Comparison of ENCODE assay signal across 8 cellular contexts in the genomic region with DNA sequence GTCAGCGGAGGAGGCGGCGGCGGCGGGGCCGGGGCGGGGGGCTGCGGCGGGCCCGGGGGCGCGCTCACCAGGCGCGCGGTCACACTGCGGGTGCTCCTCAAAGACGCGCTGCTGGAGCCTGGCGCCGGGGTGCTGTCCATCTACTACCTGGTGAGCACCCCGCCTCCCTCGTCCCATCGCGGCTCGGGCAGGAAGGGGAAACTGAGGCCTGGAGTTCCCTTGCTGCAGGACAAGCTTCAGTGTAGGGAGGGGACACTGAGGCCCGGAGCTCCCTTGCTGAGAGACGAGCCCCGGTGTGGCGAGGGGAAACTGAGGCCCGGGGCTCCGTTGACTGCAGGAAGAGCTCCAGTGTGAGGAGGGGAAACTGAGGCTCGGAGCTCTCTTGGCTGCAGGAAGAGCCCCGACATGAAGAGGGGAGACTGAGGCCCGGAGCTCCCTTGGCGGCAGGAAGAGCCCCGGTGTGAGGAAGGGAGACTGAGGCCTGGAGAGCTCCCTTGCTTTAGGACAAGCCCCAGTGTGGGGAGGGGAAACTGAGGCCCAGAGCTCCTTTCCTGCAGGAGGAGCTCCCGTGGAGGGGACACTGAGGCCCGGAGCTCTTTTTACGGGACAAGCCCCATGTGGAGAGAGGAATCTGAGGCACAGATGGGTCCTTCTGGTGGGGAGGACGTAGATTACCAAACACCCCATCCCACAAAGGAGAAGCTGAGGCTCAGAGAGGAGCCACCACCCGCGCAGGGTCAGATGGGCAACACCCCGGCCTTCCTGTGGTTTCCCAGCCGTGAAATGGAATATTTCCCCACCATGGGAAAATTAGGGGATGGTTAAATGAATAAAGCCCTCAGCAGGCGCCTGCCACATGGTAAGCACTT. TPM values are rescaled to one million over a fixed set of nuclear protein-coding genes. Genes with fewer than 3 reads are reported as not detected.
DNase-seq lines count a peak whose midpoint lies in the region; ATAC-seq, FAIRE-seq and TF ChIP-seq lines count a peak whose summit lies in the region.

No MANE protein-coding gene starts in this region.

- no peaks in the 10 kb centered on the region for H3K9me3 ChIP-seq in DND-41 (ENCODE audit: insufficient read depth, low read length, severe bottlenecking)
- H3K9me3 ChIP-seq in OCI-LY3 (ENCODE audit: insufficient read depth, low read length), result no peaks in the 10 kb centered on the region
- H3K9me3 ChIP-seq in endothelial cell of umbilical vein (replicated peaks; ENCODE audit: control insufficient read depth, insufficient read depth, low read length), result no peaks in the 10 kb centered on the region
- H3K9me3 ChIP-seq in pancreas, result no peaks in the 10 kb centered on the region

- peak; percentile 35 for DNase-seq in DND-41
- DNase-seq in endothelial cell of umbilical vein (ENCODE audit: low read depth, low spot score), result no peak
- peak in 3 of 6 donors; percentile 36 to 81 (median 60) for DNase-seq in pancreas
- DNase-seq in posterior vena cava (ENCODE audit: low spot score), result no peak
- DNase-seq in NCI-H510A treated with DMSO at 0.1 percent for 48 hours (lab: John Stamatoyannopoulos, UW), result no peak
- DNase-seq in NCI-H226, result no peak

- peak overlapping the region; percentile 58 to 94 for H3K4me3 ChIP-seq in DND-41 (ENCODE audit: low read depth in 1 of 2, low read length in 2 of 2)
- H3K4me3 ChIP-seq in OCI-LY3 (ENCODE audit: low read length), result peak overlapping the region; percentile 85
- H3K4me3 ChIP-seq in endothelial cell of umbilical vein (replicated peaks in 1 of 3; ENCODE audit: insufficient read depth in 1 of 3, low read depth in 1 of 3, low read length in 3 of 3), result peak overlapping the region; percentile 51 to 84 (median 55)
- H3K4me3 ChIP-seq in pancreas, result peak overlapping the region; percentile 53 to 70 (median 65)

- TF ChIP-seq POLR2A in endothelial cell of umbilical vein (IDR thresholded peaks at IDR 0.05; ENCODE audit: low read depth, low read length), result no peak

- H3K36me3 ChIP-seq in DND-41 (ENCODE audit: insufficient read depth, low read length), result peaks cover 25% of the 10 kb centered on the region
- no peaks in the 10 kb centered on the region for H3K36me3 ChIP-seq in OCI-LY3 (replicated peaks; ENCODE audit: low read depth, low read length)
- peaks cover 2% of the 10 kb centered on the region in 2 experiments for H3K36me3 ChIP-seq in endothelial cell of umbilical vein (ENCODE audit: control insufficient read depth in 2 of 2, extremely low read depth in 1 of 2, insufficient read depth in 2 of 2, low read length in 2 of 2)
- H3K36me3 ChIP-seq in pancreas, result no peaks in the 10 kb centered on the region

- H3K4me2 ChIP-seq in DND-41 (ENCODE audit: insufficient read depth, low read length) (peak overlapping the region; percentile 99), OCI-LY3 (ENCODE audit: low read length) (peak overlapping the region; percentile 92), endothelial cell of umbilical vein (ENCODE audit: insufficient read depth, low read length) (peak overlapping the region; percentile 82)

- H2AFZ ChIP-seq in DND-41 (ENCODE audit: low read depth, low read length) (peak overlapping the region; percentile 99), OCI-LY3 (ENCODE audit: low read depth, low read length) (no peak overlapping the region), endothelial cell of umbilical vein (ENCODE audit: low read depth, low read length) (peak overlapping the region; percentile 99)

- peaks cover 9% of the 10 kb centered on the region; the same call in 1 of the 2 replicates for H4K20me1 ChIP-seq in DND-41 (ENCODE audit: insufficient read depth, low read length)
- H4K20me1 ChIP-seq in OCI-LY3 (ENCODE audit: insufficient read depth, low read length), result no peaks in the 10 kb centered on the region
- no peaks in the 10 kb centered on the region for H4K20me1 ChIP-seq in endothelial cell of umbilical vein (replicated peaks; ENCODE audit: control insufficient read depth, extremely low read depth, insufficient read depth, low read length)

- H3K27me3 ChIP-seq in DND-41 (ENCODE audit: insufficient read depth, low read length, poor library complexity) (no peaks in the 10 kb centered on the region), OCI-LY3 (ENCODE audit: low read depth, low read length) (no peaks in the 10 kb centered on the region), endothelial cell of umbilical vein (ENCODE audit: control insufficient read depth in 2 of 2, insufficient read depth in 2 of 2, low read length in 2 of 2) (no peaks in the 10 kb centered on the region), pancreas (no peaks in the 10 kb centered on the region)

- intact Hi-C loops in endothelial cell of umbilical vein (cut with micrococcal nuclease) (loop anchor here (1.0 kb wide), 2 partner anchors 16 to 30 kb away; no protein-coding TSS in a partner anchor), pancreas (cut with DNase I) (no loop called here), posterior vena cava (cut with DNase I) (loop anchor here in 1 of 2 donors (2.0 to 5.0 kb wide), 2 partner anchors 29 to 58 kb away; a partner anchor contains a TSS)

- FAIRE-seq in endothelial cell of umbilical vein (lab: Jason Lieb, UNC) (no peak), pancreas (lab: Jason Lieb, UNC) (no peak)

- H3K79me2 ChIP-seq in DND-41 (ENCODE audit: insufficient read depth, low read length), result peaks cover 13% of the 10 kb centered on the region
- peaks cover 6% of the 10 kb centered on the region; the same call in 1 of the 2 replicates for H3K79me2 ChIP-seq in OCI-LY3 (ENCODE audit: low read length)
- no peaks in the 10 kb centered on the region for H3K79me2 ChIP-seq in endothelial cell of umbilical vein (ENCODE audit: control insufficient read depth, insufficient read depth, low read length)

- BruUV-seq in endothelial cell of umbilical vein (replicated peaks; lab: Mats Ljungman, UMichigan), result no TSS peak

- CTCF ChIA-PET in endothelial cell of umbilical vein (lab: Charles Lee), result interaction anchor here (0.6 to 3.1 kb wide), 10 partner anchors 9 to 507 kb away, joined by 3 to 54 read pairs (median 6); a partner anchor contains a TSS

- no peak for ATAC-seq in DND-41 (ENCODE audit: insufficient read depth, low read depth)
- ATAC-seq in pancreas, result no peak
- no peak for ATAC-seq in HG02623 (IDR thresholded peaks at IDR 0.05; ENCODE audit: unreplicated experiment)

- dilution Hi-C loops in endothelial cell of umbilical vein (cut with MboI; ENCODE audit: extremely low pct_ligation_motif_present, low sequenced_read_pairs), result no loop called here

- POLR2A ChIA-PET in endothelial cell of umbilical vein (lab: Charles Lee), result interaction anchor here (1.1 to 1.5 kb wide), 4 partner anchors 8 to 85 kb away, joined by 3 to 7 read pairs (median 3); no protein-coding TSS in a partner anchor

- peak overlapping the region; percentile 47 for H3K27ac ChIP-seq in DND-41 (ENCODE audit: low read length)
- H3K27ac ChIP-seq in OCI-LY3 (ENCODE audit: low read length), result no peak overlapping the region
- no peak overlapping the region for H3K27ac ChIP-seq in endothelial cell of umbilical vein (ENCODE audit: insufficient read depth, low read depth, low read length)
- peak overlapping the region in 2 of 4 donors; percentile 81 to 87 for H3K27ac ChIP-seq in pancreas

- peaks cover 29% of the 10 kb centered on the region for H3K4me1 ChIP-seq in DND-41 (ENCODE audit: insufficient read depth, low read length)
- peaks cover 7% of the 10 kb centered on the region for H3K4me1 ChIP-seq in OCI-LY3 (ENCODE audit: low read length)
- peaks cover 12% of the 10 kb centered on the region for H3K4me1 ChIP-seq in endothelial cell of umbilical vein (ENCODE audit: control insufficient read depth, extremely low read depth, insufficient read depth, low read length)
- peaks cover 6 to 20% (median 9%) of the 10 kb centered on the region in 3 donors for H3K4me1 ChIP-seq in pancreas

- H3K9ac ChIP-seq in DND-41 (ENCODE audit: low read depth, low read length) (peak overlapping the region; percentile 81), OCI-LY3 (ENCODE audit: low read length) (peak overlapping the region; percentile 57), endothelial cell of umbilical vein (replicated peaks; ENCODE audit: extremely low read depth, insufficient read depth, low read length) (peak overlapping the region; percentile 33)

- no peaks in the 10 kb centered on the region for H3K9me1 ChIP-seq in endothelial cell of umbilical vein (replicated peaks; ENCODE audit: control insufficient read depth, extremely low read depth, insufficient read depth, low read length)

- 21 to 29% methylated on average over 37 to 45 of the region's 45 CpGs for WGBS in pancreas, 2 donors

- TF ChIP-seq CTCF in DND-41 (IDR thresholded peaks at IDR 0.05; ENCODE audit: borderline replicate concordance, extremely low read depth, low read length, poor library complexity, severe bottlenecking) (no peak), OCI-LY3 (IDR thresholded peaks at IDR 0.05; ENCODE audit: low read depth, low read length) (no peak), endothelial cell of umbilical vein (IDR thresholded peaks at IDR 0.05; ENCODE audit: extremely low read depth in 1 of 2, insufficient read depth in 1 of 2, low read depth in 1 of 2, low read length in 2 of 2) (no peak), pancreas (IDR thresholded peaks at IDR 0.05) (no peak)

RNA-seq across cellular contexts. Expression of a gene that starts 0.7 kb away (rescaled TPM):
- 21.1 and 22.1 TPM in 2 replicates for total RNA-seq in endothelial cell of umbilical vein
- 13.8 and 14.8 TPM in 2 replicates for polyA plus RNA-seq in endothelial cell of umbilical vein
- polyA plus RNA-seq in endothelial cell of umbilical vein (2011; cell fraction: cytosol; rRNA removed), result 9.0 and 11.6 TPM in 2 replicates
- 6.7 and 7.7 TPM in 2 replicates for polyA plus RNA-seq in endothelial cell of umbilical vein (2011; cell fraction: nucleus; rRNA removed)
- polyA plus RNA-seq in endothelial cell of umbilical vein (2012), result 13.3 and 22.7 TPM in 2 replicates
- polyA minus RNA-seq in endothelial cell of umbilical vein, result 7.7 and 11.2 TPM in 2 replicates
- 8.4 TPM for polyA minus RNA-seq in endothelial cell of umbilical vein (2011; cell fraction: cytosol; rRNA and poly(A)+ RNA removed)
- 1.8 and 6.9 TPM in 2 replicates for polyA minus RNA-seq in endothelial cell of umbilical vein (2011; cell fraction: nucleus; rRNA and poly(A)+ RNA removed)
- total RNA-seq in pancreas, result 10 to 100 TPM; 11.8 to 20.0 (median 14.9) TPM
- 10 to 100 TPM; 16.7 to 18.9 TPM for polyA plus RNA-seq in pancreas
- total RNA-seq in posterior vena cava, result 10 to 100 TPM; 11.2 to 12.1 TPM

RNA-seq across cellular contexts. Expression of a gene that starts 5.5 kb away (rescaled TPM):
- 11.8 and 12.2 TPM in 2 replicates for total RNA-seq in endothelial cell of umbilical vein
- polyA plus RNA-seq in endothelial cell of umbilical vein, result 21.7 and 21.8 TPM in 2 replicates
- 14.2 and 17.3 TPM in 2 replicates for polyA plus RNA-seq in endothelial cell of umbilical vein (2011; cell fraction: cytosol; rRNA removed)
- polyA plus RNA-seq in endothelial cell of umbilical vein (2011; cell fraction: nucleus; rRNA removed), result 20.5 and 24.1 TPM in 2 replicates
- 7.2 and 18.3 TPM in 2 replicates for polyA plus RNA-seq in endothelial cell of umbilical vein (2012)
- polyA minus RNA-seq in endothelial cell of umbilical vein, result 8.1 and 11.6 TPM in 2 replicates
- polyA minus RNA-seq in endothelial cell of umbilical vein (2011; cell fraction: cytosol; rRNA and poly(A)+ RNA removed), result not detected
- polyA minus RNA-seq in endothelial cell of umbilical vein (2011; cell fraction: nucleus; rRNA and poly(A)+ RNA removed), result 3.0 and 6.0 TPM in 2 replicates
- 10 to 100 TPM; 17.4 to 45.4 (median 23.3) TPM for total RNA-seq in pancreas
- 10 to 100 TPM; 46.6 to 65.5 TPM for polyA plus RNA-seq in pancreas
- total RNA-seq in posterior vena cava, result 1 to 10 TPM; 2.1 to 2.7 TPM

RNA-seq across cellular contexts. Expression of a gene that starts 39.7 kb away (rescaled TPM):
- 25.8 and 26.0 TPM in 2 replicates for total RNA-seq in endothelial cell of umbilical vein
- polyA plus RNA-seq in endothelial cell of umbilical vein, result 55.5 and 95.4 TPM in 2 replicates
- polyA plus RNA-seq in endothelial cell of umbilical vein (2011; cell fraction: cytosol; rRNA removed), result 29.1 and 37.6 TPM in 2 replicates
- polyA plus RNA-seq in endothelial cell of umbilical vein (2011; cell fraction: nucleus; rRNA removed), result 63.2 and 66.5 TPM in 2 replicates
- polyA plus RNA-seq in endothelial cell of umbilical vein (2012), result 27.7 and 38.5 TPM in 2 replicates
- polyA minus RNA-seq in endothelial cell of umbilical vein, result 11.9 and 17.9 TPM in 2 replicates
- 3.1 TPM for polyA minus RNA-seq in endothelial cell of umbilical vein (2011; cell fraction: cytosol; rRNA and poly(A)+ RNA removed)
- polyA minus RNA-seq in endothelial cell of umbilical vein (2011; cell fraction: nucleus; rRNA and poly(A)+ RNA removed), result 7.2 and 10.6 TPM in 2 replicates
- under 1 TPM in 1 of 6 donors, not detected in 5; 0.50 TPM for total RNA-seq in pancreas
- under 1 TPM in 1 of 2 donors, not detected in 1; 0.21 TPM for polyA plus RNA-seq in pancreas
- not detected for total RNA-seq in posterior vena cava

RNA-seq across cellular contexts. Expression of a gene that starts 41.9 kb away (rescaled TPM):
- total RNA-seq in endothelial cell of umbilical vein (not detected in 2 replicates), pancreas (under 1 TPM in 2 of 6 donors, not detected in 4; 0.16 to 0.28 TPM), posterior vena cava (under 1 TPM in 1 of 2 donors, not detected in 1; 0.38 TPM)
- polyA plus RNA-seq in endothelial cell of umbilical vein (not detected in 2 replicates), pancreas (not detected)
- not detected in 2 replicates for polyA plus RNA-seq in endothelial cell of umbilical vein (2011; cell fraction: cytosol; rRNA removed)
- not detected in 2 replicates for polyA plus RNA-seq in endothelial cell of umbilical vein (2011; cell fraction: nucleus; rRNA removed)
- polyA plus RNA-seq in endothelial cell of umbilical vein (2012), result not detected in 2 replicates
- not detected in 2 replicates for polyA minus RNA-seq in endothelial cell of umbilical vein
- not detected for polyA minus RNA-seq in endothelial cell of umbilical vein (2011; cell fraction: cytosol; rRNA and poly(A)+ RNA removed)
- polyA minus RNA-seq in endothelial cell of umbilical vein (2011; cell fraction: nucleus; rRNA and poly(A)+ RNA removed), result not detected in 2 replicates

RNA-seq across cellular contexts. Expression of a gene that starts 56.3 kb away (rescaled TPM):
- total RNA-seq in endothelial cell of umbilical vein, result 143 and 153 TPM in 2 replicates
- polyA plus RNA-seq in endothelial cell of umbilical vein, result 145 and 191 TPM in 2 replicates
- 113 and 139 TPM in 2 replicates for polyA plus RNA-seq in endothelial cell of umbilical vein (2011; cell fraction: cytosol; rRNA removed)
- 94.1 and 103 TPM in 2 replicates for polyA plus RNA-seq in endothelial cell of umbilical vein (2011; cell fraction: nucleus; rRNA removed)
- polyA plus RNA-seq in endothelial cell of umbilical vein (2012), result 124 and 164 TPM in 2 replicates
- 51.2 and 68.4 TPM in 2 replicates for polyA minus RNA-seq in endothelial cell of umbilical vein
- 43.0 TPM for polyA minus RNA-seq in endothelial cell of umbilical vein (2011; cell fraction: cytosol; rRNA and poly(A)+ RNA removed)
- 32.8 and 43.7 TPM in 2 replicates for polyA minus RNA-seq in endothelial cell of umbilical vein (2011; cell fraction: nucleus; rRNA and poly(A)+ RNA removed)
- total RNA-seq in pancreas, result 10 to 100 TPM; 25.9 to 31.1 (median 27.5) TPM
- polyA plus RNA-seq in pancreas, result 10 to 100 TPM; 27.1 to 34.2 TPM
- total RNA-seq in posterior vena cava, result 10 to 100 TPM; 77.5 to 88.8 TPM

Comparison
In these comparisons a context has a peak if more than half of its experiments do, and no peak if none do; other contexts are left out.
1. RNA of a gene that starts 39.7 kb away (total RNA-seq): 25.8 to 26.0 TPM in endothelial cell of umbilical vein; not detected in posterior vena cava and 0.50 TPM in pancreas; every median in the first group is over 10 times any median in the second.
2. Peak in every context shown above with its lines, with median percentiles within 50 percentile points of each other: H3K4me2 ChIP-seq, H3K4me3 ChIP-seq and H3K9ac ChIP-seq.